19 cellular contexts compared by ENCODE assay signal in the genomic region with DNA sequence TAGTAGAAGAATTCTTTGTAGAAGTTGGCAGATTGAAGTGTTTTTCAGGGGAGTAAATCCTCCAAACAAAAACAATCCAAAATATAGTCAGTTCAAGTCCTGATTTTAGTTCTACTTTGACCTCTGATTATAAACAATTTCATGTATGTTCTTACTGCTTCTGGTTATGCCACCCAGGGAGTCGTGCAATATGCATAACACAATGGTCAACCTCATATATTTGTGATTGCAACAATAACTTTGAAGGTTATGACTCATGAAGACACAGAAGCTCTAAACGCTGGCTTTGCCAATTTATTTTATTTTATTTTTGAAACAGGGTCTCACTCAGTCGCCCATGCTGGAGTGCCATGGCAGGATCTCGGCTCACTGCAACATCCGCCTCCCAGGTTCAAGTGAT. TPM values are rescaled to one million over a fixed set of nuclear protein-coding genes. Genes with fewer than 3 reads are reported as not detected.
A peak's percentile ranks its signal among the peaks of the same experiment; 100 is the strongest.
DNase-seq lines count a peak whose midpoint lies in the region; ATAC-seq and TF ChIP-seq lines count a peak whose summit lies in the region.
"Had no signal": no experiment of that assay in that cellular context is flagged by ENCODE, and none has a peak within 500 bp of the region (broad histone marks: within the 10 kb centered on the region; RNA-seq: fewer than 3 reads in every experiment).

No MANE protein-coding gene starts in this region.

- TF ChIP-seq POLR2A in breast epithelium (IDR thresholded peaks at IDR 0.05), result no peak
- no peak for TF ChIP-seq POLR2A in tibial nerve (IDR thresholded peaks at IDR 0.05)

- TF ChIP-seq CTCF in MCF 10A (IDR thresholded peaks at IDR 0.05; ENCODE audit: unreplicated experiment) (no peak), breast epithelium (IDR thresholded peaks at IDR 0.05) (no peak), RWPE2 (IDR thresholded peaks at IDR 0.05; ENCODE audit: poor library complexity, severe bottlenecking) (no peak), tibial nerve (IDR thresholded peaks at IDR 0.05) (no peak)

- in situ Hi-C loops in HAP-1 (cut with MboI; ENCODE audit: low sequenced_read_pairs), result no loop called here

- no peaks in the 10 kb centered on the region for H3K9me3 ChIP-seq in breast epithelium
- no peaks in the 10 kb centered on the region for H3K9me3 ChIP-seq in RWPE2 (ENCODE audit: severe bottlenecking)
- H3K9me3 ChIP-seq in HAP-1, result 0 out of 2 replicates have a peak, but pooled peaks cover 2% of the 10 kb centered on the region
- peaks cover 0 to 9% (median 2%) of the 10 kb centered on the region in 4 donors for H3K9me3 ChIP-seq in tibial nerve
- H3K9me3 ChIP-seq: Peyer's patch had no signal

- no peaks in the 10 kb centered on the region for H3K4me1 ChIP-seq in breast epithelium
- no peaks in the 10 kb centered on the region for H3K4me1 ChIP-seq in RWPE2 (ENCODE audit: insufficient read depth, poor library complexity, severe bottlenecking)
- H3K4me1 ChIP-seq in HAP-1, result no peaks in the 10 kb centered on the region; the same call in 1 of the 2 replicates
- H3K4me1 ChIP-seq in tibial nerve, result no peaks in the 10 kb centered on the region
- H3K4me1 ChIP-seq: Peyer's patch had no signal

- H3K27me3 ChIP-seq in breast epithelium, result no peaks in the 10 kb centered on the region
- peaks cover 5% of the 10 kb centered on the region for H3K27me3 ChIP-seq in RWPE2 (ENCODE audit: insufficient read depth, poor library complexity, severe bottlenecking)
- 0 out of 2 replicates have a peak, but pooled peaks cover 7% of the 10 kb centered on the region for H3K27me3 ChIP-seq in HAP-1 (ENCODE audit: low read depth)
- peaks cover 0 to 17% of the 10 kb centered on the region in 2 donors for H3K27me3 ChIP-seq in tibial nerve
- H3K27me3 ChIP-seq: Peyer's patch had no signal

- no peaks in the 10 kb centered on the region for H3K27me3 Mint-ChIP-seq in MCF 10A (ENCODE audit: insufficient read depth, unreplicated experiment)

- H3K4me3 Mint-ChIP-seq in MCF 10A (ENCODE audit: unreplicated experiment), result no peak overlapping the region
- H3K4me3 Mint-ChIP-seq: CD8-positive, alpha-beta memory T cell had no signal

- no peaks in the 10 kb centered on the region for H3K9me3 Mint-ChIP-seq in MCF 10A (ENCODE audit: unreplicated experiment)

- CTCF ChIA-PET in MCF 10A (lab: Yijun Ruan, JAX), result no interaction called here

- POLR2A ChIA-PET in MCF 10A (lab: Yijun Ruan, JAX), result no interaction called here

- H3K27ac Mint-ChIP-seq in MCF 10A (ENCODE audit: low read depth, unreplicated experiment), result no peak overlapping the region
- H3K27ac Mint-ChIP-seq: CD8-positive, alpha-beta memory T cell had no signal

- H3K36me3 ChIP-seq in breast epithelium (no peaks in the 10 kb centered on the region), RWPE2 (ENCODE audit: low read depth) (no peaks in the 10 kb centered on the region), HAP-1 (replicated peaks) (no peaks in the 10 kb centered on the region), tibial nerve (no peaks in the 10 kb centered on the region)
- H3K36me3 ChIP-seq: Peyer's patch had no signal

- no TSS peak for BruUV-seq in MCF 10A (replicated peaks; lab: Mats Ljungman, UMichigan)

- WGBS in tibial nerve, 2 donors, result 51 to 54% methylated on average over 5 of the region's 5 CpGs

- intact Hi-C loops in MCF 10A (cut with micrococcal nuclease), result no loop called here
- intact Hi-C loops in breast epithelium (cut with DNase I; ENCODE audit: low total_unique reads), result no loop called here

- no peak overlapping the region for H3K4me3 ChIP-seq in breast epithelium
- H3K4me3 ChIP-seq in RWPE2 (ENCODE audit: severe bottlenecking), result no peak overlapping the region
- no peak overlapping the region for H3K4me3 ChIP-seq in HAP-1
- H3K4me3 ChIP-seq in tibial nerve, result no peak overlapping the region
- H3K4me3 ChIP-seq: Peyer's patch had no signal

- H3K4me1 Mint-ChIP-seq in MCF 10A (ENCODE audit: insufficient read depth, unreplicated experiment), result peaks cover 10% of the 10 kb centered on the region
- H3K4me1 Mint-ChIP-seq: CD8-positive, alpha-beta memory T cell had no signal

- peak; percentile 54 for DNase-seq in MCF 10A (ENCODE audit: unreplicated experiment)
- DNase-seq in breast epithelium (ENCODE audit: low spot score in 2 of 2), result no peak
- DNase-seq in RWPE2 (ENCODE audit: low spot score), result no peak
- DNase-seq in HAP-1 (ENCODE audit: low spot score in 2 of 2), result no peak
- no peak for DNase-seq in tibial nerve (ENCODE audit: low spot score in 2 of 2)
- DNase-seq: CD8-positive, alpha-beta memory T cell; DMS79 treated with DMSO at 0.1 percent for 48 hours; KG1; NCI-H1417; NCI-H187 treated with DMSO at 0.1 percent for 48 hours; NCI-H446; NCI-H748 treated with DMSO at 0.1 percent for 48 hours; Peyer's patch; Right ventricle myocardium superior had no signal

- ATAC-seq in RWPE2 (ENCODE audit: low read depth) (peak; percentile 59; the same call in 2 of the 3 replicates), esophagus mucosa (peak; percentile 32), GM21360 (IDR thresholded peaks at IDR 0.05; ENCODE audit: unreplicated experiment) (no peak), GM19395 (IDR thresholded peaks at IDR 0.05; ENCODE audit: unreplicated experiment) (no peak)

- H3K27ac ChIP-seq in breast epithelium, result no peak overlapping the region
- H3K27ac ChIP-seq in RWPE2 (ENCODE audit: poor library complexity, severe bottlenecking), result no peak overlapping the region
- no peak overlapping the region for H3K27ac ChIP-seq in tibial nerve
- H3K27ac ChIP-seq: Peyer's patch had no signal

- no peaks in the 10 kb centered on the region for H3K36me3 Mint-ChIP-seq in MCF 10A (ENCODE audit: insufficient read depth, unreplicated experiment)

- TF ChIP-seq EP300 in tibial nerve (IDR thresholded peaks at IDR 0.05), result no peak

RNA-seq across cellular contexts. Expression of a gene that starts 7.1 kb away (rescaled TPM):
- not detected in 2 replicates for total RNA-seq in MCF 10A (2022)
- total RNA-seq in breast epithelium, result not detected
- total RNA-seq in esophagus mucosa, result not detected
- not detected for total RNA-seq in tibial nerve
- total RNA-seq: A172; CD8-positive, alpha-beta memory T cell; G401; Peyer's patch had no signal

RNA-seq across cellular contexts. Expression of a gene that starts 21.1 kb away (rescaled TPM):
- 0.40 and 0.91 TPM in 2 replicates for total RNA-seq in MCF 10A (2022)
- total RNA-seq in breast epithelium, result 1 to 10 TPM in 2 of 3 donors, under 1 TPM in 1; 0.96 to 4.0 (median 2.9) TPM
- 0.16 TPM for total RNA-seq in esophagus mucosa
- total RNA-seq in tibial nerve, result 1 to 10 TPM in 2 of 4 donors, under 1 TPM in 2; under 0.01 to 1.9 (median 1.4) TPM
- total RNA-seq: A172, G401 had no signal

Comparison
In these comparisons a context has a peak if more than half of its experiments do, and no peak if none do; other contexts are left out.
1. ATAC-seq: peak in RWPE2 (single experiment) and esophagus mucosa (single experiment); none in GM21360 (single experiment) and GM19395 (single experiment).